ENCODE assay signal across 1 cellular context in the genomic region with DNA sequence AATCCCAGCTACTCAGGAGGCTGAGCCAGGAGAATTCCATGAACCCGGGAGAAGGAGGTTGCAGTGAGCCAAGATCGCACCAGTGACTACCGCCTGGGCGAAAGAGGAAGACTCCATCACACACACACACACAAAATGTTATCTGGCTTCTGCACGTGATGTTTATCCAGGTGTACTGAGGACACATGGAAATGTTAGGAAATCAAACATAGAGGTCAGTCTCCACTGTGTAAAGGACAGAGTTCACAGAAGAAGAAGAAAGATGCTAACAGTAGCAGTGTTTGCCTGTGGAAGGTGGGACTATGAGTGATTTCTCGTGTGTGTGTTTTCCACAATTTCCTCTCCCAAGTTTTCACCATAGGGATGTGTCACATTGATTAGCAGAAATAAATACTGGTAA.
TF ChIP-seq lines count a peak whose summit lies in the region.

No MANE protein-coding gene starts in this region.

TF ChIP-seq in HepG2, 621 proteins besides CTCF, POLR2A, EP300 and RAD21 (continued from another document and continues in another):
- TF ChIP-seq ZNF550 (CRISPR knock-in tag; IDR thresholded peaks at IDR 0.05; ENCODE audit: borderline replicate concordance) (no peak), TAF1 (CRISPR knock-in tag; IDR thresholded peaks at IDR 0.05) (no peak), SYNCRIP (IDR thresholded peaks at IDR 0.05; ENCODE audit: insufficient read depth, low read depth, low read length) (no peak), MAFG (CRISPR knock-in tag; IDR thresholded peaks at IDR 0.05) (no peak), NRL (CRISPR knock-in tag; IDR thresholded peaks at IDR 0.05; ENCODE audit: borderline replicate concordance) (no peak), ZNF775 (CRISPR knock-in tag; IDR thresholded peaks at IDR 0.05; ENCODE audit: borderline replicate concordance) (no peak), ATF7-NPFF (CRISPR knock-in tag; IDR thresholded peaks at IDR 0.05; ENCODE audit: low read depth) (no peak), LCORL (IDR thresholded peaks at IDR 0.05) (0 out of 2 replicates have a peak, but pooled peaks have one; percentile 15), LCORL (CRISPR knock-in tag; IDR thresholded peaks at IDR 0.05) (peak; percentile 57), SOX13 (IDR thresholded peaks at IDR 0.05) (peak; percentile 80), SOX13 (CRISPR knock-in tag; conservative IDR thresholded peaks at IDR 0.05 in 1 of 2, IDR thresholded peaks at IDR 0.05 in 1 of 2) (peak in 1 of 2 experiments; percentile 94; a peak in 2 of 4 replicates), ISX (CRISPR knock-in tag; conservative IDR thresholded peaks at IDR 0.05) (no peak), ZNF460 (CRISPR knock-in tag; IDR thresholded peaks at IDR 0.05; ENCODE audit: borderline replicate concordance) (peak; percentile 75; the same call in 1 of the 2 replicates), GFI1 (CRISPR knock-in tag; IDR thresholded peaks at IDR 0.05; ENCODE audit: borderline replicate concordance) (peak; percentile 87), AKAP8 (CRISPR knock-in tag; IDR thresholded peaks at IDR 0.05) (no peak), HOXA3 (CRISPR knock-in tag; IDR thresholded peaks at IDR 0.05) (peak; percentile 78), POLR2AphosphoS2 (IDR thresholded peaks at IDR 0.05; ENCODE audit: low read depth, low read length) (no peak), KDM4B (CRISPR knock-in tag; IDR thresholded peaks at IDR 0.05) (no peak), YY1 (IDR thresholded peaks at IDR 0.05; ENCODE audit: insufficient read depth, insufficient replicate concordance, low read depth, low read length) (no peak), KLF15 (CRISPR knock-in tag; IDR thresholded peaks at IDR 0.05; ENCODE audit: borderline replicate concordance) (no peak), JUND (CRISPR knock-in tag; IDR thresholded peaks at IDR 0.05) (peak; percentile 64; the same call in 1 of the 2 replicates), ZNF260 (CRISPR knock-in tag; IDR thresholded peaks at IDR 0.05; ENCODE audit: borderline replicate concordance, low read depth) (no peak), SP140L (CRISPR knock-in tag; IDR thresholded peaks at IDR 0.05; ENCODE audit: borderline replicate concordance) (no peak), SRY (CRISPR knock-in tag; IDR thresholded peaks at IDR 0.05) (no peak), ZNF33A (CRISPR knock-in tag; IDR thresholded peaks at IDR 0.05; ENCODE audit: borderline replicate concordance) (no peak), ZFP62 (CRISPR knock-in tag; IDR thresholded peaks at IDR 0.05) (no peak), ZNF567 (CRISPR knock-in tag; IDR thresholded peaks at IDR 0.05; ENCODE audit: borderline replicate concordance) (0 out of 2 replicates have a peak, but pooled peaks have one; percentile 70), JUN (CRISPR knock-in tag; IDR thresholded peaks at IDR 0.05) (peak; percentile 68), ARNTL (CRISPR knock-in tag; IDR thresholded peaks at IDR 0.05) (peak; percentile 96), HOXA9 (CRISPR knock-in tag; IDR thresholded peaks at IDR 0.05; ENCODE audit: borderline replicate concordance) (no peak), SOX5 (CRISPR knock-in tag; IDR thresholded peaks at IDR 0.05; ENCODE audit: borderline replicate concordance) (peak; percentile 93), ASH2L (IDR thresholded peaks at IDR 0.05; ENCODE audit: insufficient read length, low read depth, low read length) (no peak), ZEB1 (IDR thresholded peaks at IDR 0.05; ENCODE audit: insufficient replicate concordance, low read depth) (peak; percentile 70), SP4 (CRISPR knock-in tag; IDR thresholded peaks at IDR 0.05) (no peak), PAX8 (CRISPR knock-in tag; IDR thresholded peaks at IDR 0.05; ENCODE audit: borderline replicate concordance) (no peak)
- TF ChIP-seq, protein P1, sequence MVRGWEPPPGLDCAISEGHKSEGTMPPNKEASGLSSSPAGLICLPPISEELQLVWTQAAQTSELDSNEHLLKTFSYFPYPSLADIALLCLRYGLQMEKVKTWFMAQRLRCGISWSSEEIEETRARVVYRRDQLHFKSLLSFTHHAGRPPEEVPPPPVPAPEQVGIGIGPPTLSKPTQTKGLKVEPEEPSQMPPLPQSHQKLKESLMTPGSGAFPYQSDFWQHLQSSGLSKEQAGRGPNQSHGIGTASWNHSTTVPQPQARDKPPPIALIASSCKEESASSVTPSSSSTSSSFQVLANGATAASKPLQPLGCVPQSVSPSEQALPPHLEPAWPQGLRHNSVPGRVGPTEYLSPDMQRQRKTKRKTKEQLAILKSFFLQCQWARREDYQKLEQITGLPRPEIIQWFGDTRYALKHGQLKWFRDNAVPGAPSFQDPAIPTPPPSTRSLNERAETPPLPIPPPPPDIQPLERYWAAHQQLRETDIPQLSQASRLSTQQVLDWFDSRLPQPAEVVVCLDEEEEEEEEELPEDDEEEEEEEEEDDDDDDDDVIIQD (CRISPR knock-in tag; IDR thresholded peaks at IDR 0.05; ENCODE audit: low read depth): peak; percentile 95; the same call in 1 of the 2 replicates
- TF ChIP-seq, protein P2, sequence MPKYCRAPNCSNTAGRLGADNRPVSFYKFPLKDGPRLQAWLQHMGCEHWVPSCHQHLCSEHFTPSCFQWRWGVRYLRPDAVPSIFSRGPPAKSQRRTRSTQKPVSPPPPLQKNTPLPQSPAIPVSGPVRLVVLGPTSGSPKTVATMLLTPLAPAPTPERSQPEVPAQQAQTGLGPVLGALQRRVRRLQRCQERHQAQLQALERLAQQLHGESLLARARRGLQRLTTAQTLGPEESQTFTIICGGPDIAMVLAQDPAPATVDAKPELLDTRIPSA (CRISPR knock-in tag; IDR thresholded peaks at IDR 0.05; ENCODE audit: borderline replicate concordance): no peak
- TF ChIP-seq, protein P3, sequence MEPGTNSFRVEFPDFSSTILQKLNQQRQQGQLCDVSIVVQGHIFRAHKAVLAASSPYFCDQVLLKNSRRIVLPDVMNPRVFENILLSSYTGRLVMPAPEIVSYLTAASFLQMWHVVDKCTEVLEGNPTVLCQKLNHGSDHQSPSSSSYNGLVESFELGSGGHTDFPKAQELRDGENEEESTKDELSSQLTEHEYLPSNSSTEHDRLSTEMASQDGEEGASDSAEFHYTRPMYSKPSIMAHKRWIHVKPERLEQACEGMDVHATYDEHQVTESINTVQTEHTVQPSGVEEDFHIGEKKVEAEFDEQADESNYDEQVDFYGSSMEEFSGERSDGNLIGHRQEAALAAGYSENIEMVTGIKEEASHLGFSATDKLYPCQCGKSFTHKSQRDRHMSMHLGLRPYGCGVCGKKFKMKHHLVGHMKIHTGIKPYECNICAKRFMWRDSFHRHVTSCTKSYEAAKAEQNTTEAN (CRISPR knock-in tag; conservative IDR thresholded peaks at IDR 0.05): peak; percentile 68
- TF ChIP-seq, protein P4, sequence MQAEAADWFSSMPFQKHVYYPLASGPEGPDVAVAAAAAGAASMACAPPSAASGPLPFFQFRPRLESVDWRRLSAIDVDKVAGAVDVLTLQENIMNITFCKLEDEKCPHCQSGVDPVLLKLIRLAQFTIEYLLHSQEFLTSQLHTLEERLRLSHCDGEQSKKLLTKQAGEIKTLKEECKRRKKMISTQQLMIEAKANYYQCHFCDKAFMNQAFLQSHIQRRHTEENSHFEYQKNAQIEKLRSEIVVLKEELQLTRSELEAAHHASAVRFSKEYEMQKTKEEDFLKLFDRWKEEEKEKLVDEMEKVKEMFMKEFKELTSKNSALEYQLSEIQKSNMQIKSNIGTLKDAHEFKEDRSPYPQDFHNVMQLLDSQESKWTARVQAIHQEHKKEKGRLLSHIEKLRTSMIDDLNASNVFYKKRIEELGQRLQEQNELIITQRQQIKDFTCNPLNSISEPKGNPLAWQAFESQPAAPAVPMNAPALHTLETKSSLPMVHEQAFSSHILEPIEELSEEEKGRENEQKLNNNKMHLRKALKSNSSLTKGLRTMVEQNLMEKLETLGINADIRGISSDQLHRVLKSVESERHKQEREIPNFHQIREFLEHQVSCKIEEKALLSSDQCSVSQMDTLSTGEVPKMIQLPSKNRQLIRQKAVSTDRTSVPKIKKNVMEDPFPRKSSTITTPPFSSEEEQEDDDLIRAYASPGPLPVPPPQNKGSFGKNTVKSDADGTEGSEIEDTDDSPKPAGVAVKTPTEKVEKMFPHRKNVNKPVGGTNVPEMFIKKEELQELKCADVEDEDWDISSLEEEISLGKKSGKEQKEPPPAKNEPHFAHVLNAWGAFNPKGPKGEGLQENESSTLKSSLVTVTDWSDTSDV (CRISPR knock-in tag; IDR thresholded peaks at IDR 0.05): no peak
- TF ChIP-seq, protein P5, sequence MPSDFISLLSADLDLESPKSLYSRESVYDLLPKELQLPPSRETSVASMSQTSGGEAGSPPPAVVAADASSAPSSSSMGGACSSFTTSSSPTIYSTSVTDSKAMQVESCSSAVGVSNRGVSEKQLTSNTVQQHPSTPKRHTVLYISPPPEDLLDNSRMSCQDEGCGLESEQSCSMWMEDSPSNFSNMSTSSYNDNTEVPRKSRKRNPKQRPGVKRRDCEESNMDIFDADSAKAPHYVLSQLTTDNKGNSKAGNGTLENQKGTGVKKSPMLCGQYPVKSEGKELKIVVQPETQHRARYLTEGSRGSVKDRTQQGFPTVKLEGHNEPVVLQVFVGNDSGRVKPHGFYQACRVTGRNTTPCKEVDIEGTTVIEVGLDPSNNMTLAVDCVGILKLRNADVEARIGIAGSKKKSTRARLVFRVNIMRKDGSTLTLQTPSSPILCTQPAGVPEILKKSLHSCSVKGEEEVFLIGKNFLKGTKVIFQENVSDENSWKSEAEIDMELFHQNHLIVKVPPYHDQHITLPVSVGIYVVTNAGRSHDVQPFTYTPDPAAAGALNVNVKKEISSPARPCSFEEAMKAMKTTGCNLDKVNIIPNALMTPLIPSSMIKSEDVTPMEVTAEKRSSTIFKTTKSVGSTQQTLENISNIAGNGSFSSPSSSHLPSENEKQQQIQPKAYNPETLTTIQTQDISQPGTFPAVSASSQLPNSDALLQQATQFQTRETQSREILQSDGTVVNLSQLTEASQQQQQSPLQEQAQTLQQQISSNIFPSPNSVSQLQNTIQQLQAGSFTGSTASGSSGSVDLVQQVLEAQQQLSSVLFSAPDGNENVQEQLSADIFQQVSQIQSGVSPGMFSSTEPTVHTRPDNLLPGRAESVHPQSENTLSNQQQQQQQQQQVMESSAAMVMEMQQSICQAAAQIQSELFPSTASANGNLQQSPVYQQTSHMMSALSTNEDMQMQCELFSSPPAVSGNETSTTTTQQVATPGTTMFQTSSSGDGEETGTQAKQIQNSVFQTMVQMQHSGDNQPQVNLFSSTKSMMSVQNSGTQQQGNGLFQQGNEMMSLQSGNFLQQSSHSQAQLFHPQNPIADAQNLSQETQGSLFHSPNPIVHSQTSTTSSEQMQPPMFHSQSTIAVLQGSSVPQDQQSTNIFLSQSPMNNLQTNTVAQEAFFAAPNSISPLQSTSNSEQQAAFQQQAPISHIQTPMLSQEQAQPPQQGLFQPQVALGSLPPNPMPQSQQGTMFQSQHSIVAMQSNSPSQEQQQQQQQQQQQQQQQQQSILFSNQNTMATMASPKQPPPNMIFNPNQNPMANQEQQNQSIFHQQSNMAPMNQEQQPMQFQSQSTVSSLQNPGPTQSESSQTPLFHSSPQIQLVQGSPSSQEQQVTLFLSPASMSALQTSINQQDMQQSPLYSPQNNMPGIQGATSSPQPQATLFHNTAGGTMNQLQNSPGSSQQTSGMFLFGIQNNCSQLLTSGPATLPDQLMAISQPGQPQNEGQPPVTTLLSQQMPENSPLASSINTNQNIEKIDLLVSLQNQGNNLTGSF (CRISPR knock-in tag; IDR thresholded peaks at IDR 0.05): no peak
- TF ChIP-seq, protein P6, sequence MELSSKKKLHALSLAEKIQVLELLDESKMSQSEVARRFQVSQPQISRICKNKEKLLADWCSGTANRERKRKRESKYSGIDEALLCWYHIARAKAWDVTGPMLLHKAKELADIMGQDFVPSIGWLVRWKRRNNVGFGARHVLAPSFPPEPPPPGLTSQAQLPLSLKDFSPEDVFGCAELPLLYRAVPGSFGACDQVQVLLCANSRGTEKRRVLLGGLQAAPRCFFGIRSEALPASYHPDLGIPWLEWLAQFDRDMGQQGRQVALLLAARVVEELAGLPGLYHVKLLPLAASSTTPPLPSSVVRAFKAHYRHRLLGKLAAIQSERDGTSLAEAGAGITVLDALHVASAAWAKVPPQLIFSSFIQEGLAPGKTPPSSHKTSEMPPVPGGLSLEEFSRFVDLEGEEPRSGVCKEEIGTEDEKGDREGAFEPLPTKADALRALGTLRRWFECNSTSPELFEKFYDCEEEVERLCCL (CRISPR knock-in tag; IDR thresholded peaks at IDR 0.05; ENCODE audit: borderline replicate concordance): no peak
- TF ChIP-seq, protein P7, sequence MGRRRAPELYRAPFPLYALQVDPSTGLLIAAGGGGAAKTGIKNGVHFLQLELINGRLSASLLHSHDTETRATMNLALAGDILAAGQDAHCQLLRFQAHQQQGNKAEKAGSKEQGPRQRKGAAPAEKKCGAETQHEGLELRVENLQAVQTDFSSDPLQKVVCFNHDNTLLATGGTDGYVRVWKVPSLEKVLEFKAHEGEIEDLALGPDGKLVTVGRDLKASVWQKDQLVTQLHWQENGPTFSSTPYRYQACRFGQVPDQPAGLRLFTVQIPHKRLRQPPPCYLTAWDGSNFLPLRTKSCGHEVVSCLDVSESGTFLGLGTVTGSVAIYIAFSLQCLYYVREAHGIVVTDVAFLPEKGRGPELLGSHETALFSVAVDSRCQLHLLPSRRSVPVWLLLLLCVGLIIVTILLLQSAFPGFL (CRISPR knock-in tag; IDR thresholded peaks at IDR 0.05): no peak
- TF ChIP-seq, protein P8, sequence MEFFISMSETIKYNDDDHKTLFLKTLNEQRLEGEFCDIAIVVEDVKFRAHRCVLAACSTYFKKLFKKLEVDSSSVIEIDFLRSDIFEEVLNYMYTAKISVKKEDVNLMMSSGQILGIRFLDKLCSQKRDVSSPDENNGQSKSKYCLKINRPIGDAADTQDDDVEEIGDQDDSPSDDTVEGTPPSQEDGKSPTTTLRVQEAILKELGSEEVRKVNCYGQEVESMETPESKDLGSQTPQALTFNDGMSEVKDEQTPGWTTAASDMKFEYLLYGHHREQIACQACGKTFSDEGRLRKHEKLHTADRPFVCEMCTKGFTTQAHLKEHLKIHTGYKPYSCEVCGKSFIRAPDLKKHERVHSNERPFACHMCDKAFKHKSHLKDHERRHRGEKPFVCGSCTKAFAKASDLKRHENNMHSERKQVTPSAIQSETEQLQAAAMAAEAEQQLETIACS (CRISPR knock-in tag; IDR thresholded peaks at IDR 0.05): no peak
- TF ChIP-seq, protein P9, sequence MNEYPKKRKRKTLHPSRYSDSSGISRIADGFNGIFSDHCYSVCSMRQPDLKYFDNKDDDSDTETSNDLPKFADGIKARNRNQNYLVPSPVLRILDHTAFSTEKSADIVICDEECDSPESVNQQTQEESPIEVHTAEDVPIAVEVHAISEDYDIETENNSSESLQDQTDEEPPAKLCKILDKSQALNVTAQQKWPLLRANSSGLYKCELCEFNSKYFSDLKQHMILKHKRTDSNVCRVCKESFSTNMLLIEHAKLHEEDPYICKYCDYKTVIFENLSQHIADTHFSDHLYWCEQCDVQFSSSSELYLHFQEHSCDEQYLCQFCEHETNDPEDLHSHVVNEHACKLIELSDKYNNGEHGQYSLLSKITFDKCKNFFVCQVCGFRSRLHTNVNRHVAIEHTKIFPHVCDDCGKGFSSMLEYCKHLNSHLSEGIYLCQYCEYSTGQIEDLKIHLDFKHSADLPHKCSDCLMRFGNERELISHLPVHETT (CRISPR knock-in tag; conservative IDR thresholded peaks at IDR 0.05): no peak
- TF ChIP-seq, protein P10, sequence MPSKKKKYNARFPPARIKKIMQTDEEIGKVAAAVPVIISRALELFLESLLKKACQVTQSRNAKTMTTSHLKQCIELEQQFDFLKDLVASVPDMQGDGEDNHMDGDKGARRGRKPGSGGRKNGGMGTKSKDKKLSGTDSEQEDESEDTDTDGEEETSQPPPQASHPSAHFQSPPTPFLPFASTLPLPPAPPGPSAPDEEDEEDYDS (CRISPR knock-in tag; IDR thresholded peaks at IDR 0.05): no peak
- TF ChIP-seq, protein P11, sequence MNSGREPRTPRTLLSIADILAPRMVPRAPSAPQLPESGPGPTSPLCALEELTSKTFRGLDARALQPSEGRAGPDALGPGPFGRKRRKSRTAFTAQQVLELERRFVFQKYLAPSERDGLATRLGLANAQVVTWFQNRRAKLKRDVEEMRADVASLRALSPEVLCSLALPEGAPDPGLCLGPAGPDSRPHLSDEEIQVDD (CRISPR knock-in tag; IDR thresholded peaks at IDR 0.05; ENCODE audit: borderline replicate concordance): no peak
